ENCODE assay signal across 8 cellular contexts in genomic region chr17:8079291-8080207, GRCh38. TPM values are rescaled to one million over a fixed set of nuclear protein-coding genes. Genes with fewer than 3 reads are reported as not detected.
DNase-seq lines count a peak whose midpoint lies in the region; ATAC-seq and TF ChIP-seq lines count a peak whose summit lies in the region.

No MANE protein-coding gene starts in this region.

- H4K20me1 ChIP-seq in HCT116 (ENCODE audit: insufficient read depth), result no peaks in the 10 kb centered on the region

- in situ Hi-C loops in Caki2 (cut with HindIII; ENCODE audit: low pct_unique_long_range_greater_than_20kb, low sequenced_read_pairs), result no loop called here

- H2AFZ ChIP-seq in HCT116 (ENCODE audit: low read depth, low read length, poor library complexity, severe bottlenecking), result peak overlapping the region; percentile 52

- peak overlapping the region; percentile 68 to 81 for H3K4me3 ChIP-seq in HCT116 (replicated peaks in 1 of 2; ENCODE audit: low read depth in 1 of 2, low read length in 2 of 2)

- TF ChIP-seq RAD21 in HCT116 (IDR thresholded peaks at IDR 0.05; ENCODE audit: low read depth), result peak; percentile 79

- DNase-seq in Caki2 (ENCODE audit: low read depth) (peak; percentile 78), HCT116 (ENCODE audit: low read depth, low spot score) (peak; percentile 72), NCI-H2171 (lab: John Stamatoyannopoulos, UW) (peak; percentile 88), cerebellum (ENCODE audit: low spot score) (peak; percentile 87), kidney tubule cell (ENCODE audit: low spot score) (peak; percentile 75)
- peak; percentile 83 for DNase-seq in activated CD4-positive, CD25-positive, alpha-beta regulatory T cell treated with anti-CD3 and anti-CD28 coated beads, Interleukin-2, amount 50 U/mL, for 72 hours
- peak; percentile 54 to 77 (median 70) for DNase-seq in stimulated activated CD4-positive, alpha-beta T cell treated with anti-CD3 and anti-CD28 coated beads, Interleukin-1b, Interleukin-23, amount 100 ng/mL, for 24 hours (ENCODE audit: low read depth in 4 of 4, low spot score in 1 of 4)

- RAD21 ChIA-PET in HCT116 (lab: Charles Lee; ENCODE audit: low non-redundant PET in 1 of 2, low total read pairs in 2 of 2, uncharacterized antibody in 2 of 2, unreplicated experiment in 2 of 2), result interaction anchor here in 1 of 2 experiments (0.7 kb wide), 1 partner anchor 167 kb away, joined by 3 read pairs; no protein-coding TSS in a partner anchor

- intact Hi-C loops in HCT116 (cut with micrococcal nuclease), result loop anchor here (5.0 kb wide), 1 partner anchor 38 kb away; the partner anchor contains the start of gene ALOXE3

- H3K27ac ChIP-seq in HCT116 (ENCODE audit: low read depth, low read length), result peak overlapping the region; percentile 79

- H3K27me3 ChIP-seq in HCT116 (ENCODE audit: insufficient read depth, low read length), result no peaks in the 10 kb centered on the region

- H3K79me2 ChIP-seq in HCT116 (ENCODE audit: insufficient read depth, low read length), result peaks cover 4% of the 10 kb centered on the region; the same call in 1 of the 2 replicates

- peak; percentile 84 to 98 (median 86) for TF ChIP-seq CTCF in HCT116 (IDR thresholded peaks at IDR 0.05 in 2 of 3, conservative IDR thresholded peaks at IDR 0.05 in 1 of 3; ENCODE audit: borderline replicate concordance in 1 of 3, insufficient read depth in 1 of 3, low read depth in 2 of 3, low read length in 2 of 3)

- no peaks in the 10 kb centered on the region for H3K9me2 ChIP-seq in HCT116 (ENCODE audit: insufficient read depth)

- peak overlapping the region; percentile 96 for H3K4me2 ChIP-seq in HCT116 (ENCODE audit: low read length)

- ATAC-seq in HCT116 (peak; percentile 88), GM21576 (IDR thresholded peaks at IDR 0.05; ENCODE audit: unreplicated experiment) (no peak)

- H3K9ac ChIP-seq in HCT116 (ENCODE audit: low read length), result peak overlapping the region; percentile 75

- CTCF ChIA-PET in HCT116 (lab: Charles Lee), result interaction anchor here (0.6 to 1.9 kb wide), 18 partner anchors 8 to 148 kb away, joined by 3 to 13 read pairs (median 3); partner anchors contain the start of genes ALOX12B and AURKB

- POLR2A ChIA-PET in HCT116 (lab: Charles Lee), result interaction anchor here (0.5 to 1.5 kb wide), 3 partner anchors 9 to 305 kb away, joined by 4 to 7 read pairs (median 5); partner anchors contain the start of gene ALOX12B

- H3K36me3 ChIP-seq in HCT116 (ENCODE audit: control insufficient read depth in 1 of 2, insufficient read depth in 2 of 2, low read length in 2 of 2), result no peaks in the 10 kb centered on the region

- no peaks in the 10 kb centered on the region for H3K9me3 ChIP-seq in HCT116 (ENCODE audit: control insufficient read depth in 1 of 2, insufficient read depth in 1 of 2, low read depth in 1 of 2, low read length in 2 of 2)

- BruUV-seq in HCT116 (replicated peaks; lab: Mats Ljungman, UMichigan), result TSS peak; percentile 49

- no peak for TF ChIP-seq POLR2A in HCT116 (IDR thresholded peaks at IDR 0.05; ENCODE audit: borderline replicate concordance, extremely low read depth, insufficient read depth, insufficient read length)

- peaks cover 2 to 25% of the 10 kb centered on the region in 2 experiments; a peak in 3 of 4 replicates for H3K4me1 ChIP-seq in HCT116 (ENCODE audit: control insufficient read depth in 1 of 2, insufficient read depth in 2 of 2, low read length in 2 of 2)

TF ChIP-seq in HCT116, 20 proteins besides CTCF, POLR2A, EP300 and RAD21:
- TF ChIP-seq ATF3 (IDR thresholded peaks at IDR 0.05), result no peak
- TF ChIP-seq EGR1 (IDR thresholded peaks at IDR 0.05; ENCODE audit: low read depth), result no peak
- TF ChIP-seq YY1 (IDR thresholded peaks at IDR 0.05; ENCODE audit: extremely low read depth, insufficient replicate concordance, low read depth, low read length), result peak; percentile 70
- TF ChIP-seq REST (IDR thresholded peaks at IDR 0.05; ENCODE audit: low read depth), result no peak
- TF ChIP-seq JUND (IDR thresholded peaks at IDR 0.05), result no peak
- TF ChIP-seq ZNF274 (IDR thresholded peaks at IDR 0.05; ENCODE audit: low read depth, low read length), result no peak
- no peak for TF ChIP-seq SP1 (IDR thresholded peaks at IDR 0.05; ENCODE audit: low read depth)
- peak; percentile 77 for TF ChIP-seq MAX (IDR thresholded peaks at IDR 0.05)
- TF ChIP-seq ZBTB33 (IDR thresholded peaks at IDR 0.05; ENCODE audit: extremely low read depth, insufficient replicate concordance, low read length), result no peak
- peak; percentile 37 for TF ChIP-seq TCF7L2 (IDR thresholded peaks at IDR 0.05; ENCODE audit: borderline replicate concordance, extremely low read depth, insufficient read depth, insufficient read length)
- no peak for TF ChIP-seq ELF1 (IDR thresholded peaks at IDR 0.05; ENCODE audit: borderline replicate concordance, low read depth)
- no peak for TF ChIP-seq FOSL1 (IDR thresholded peaks at IDR 0.05; ENCODE audit: low read depth)
- TF ChIP-seq POLR2AphosphoS5 (IDR thresholded peaks at IDR 0.05; ENCODE audit: low read depth, low read length), result peak; percentile 52
- no peak for TF ChIP-seq CEBPB (IDR thresholded peaks at IDR 0.05; ENCODE audit: low read depth)
- no peak for TF ChIP-seq EZH2phosphoT487 (IDR thresholded peaks at IDR 0.05; ENCODE audit: borderline replicate concordance)
- TF ChIP-seq EZH2 (IDR thresholded peaks at IDR 0.05), result no peak
- peak; percentile 84; the same call in 1 of the 2 replicates for TF ChIP-seq ZFX (IDR thresholded peaks at IDR 0.05)
- no peak for TF ChIP-seq SRF (IDR thresholded peaks at IDR 0.05; ENCODE audit: low read depth)
- no peak for TF ChIP-seq SIN3A (IDR thresholded peaks at IDR 0.05; ENCODE audit: low read depth)
- peak; percentile 96 for TF ChIP-seq CBX3 (IDR thresholded peaks at IDR 0.05; ENCODE audit: low read depth)
TF ChIP-seq in HCT116: peak in this region for 6.

RNA-seq across cellular contexts. Expression of gene ALOX12B, which starts 8.0 kb away (rescaled TPM):
- 0.74 TPM in 1 of 2 replicates, not detected in the other for total RNA-seq in Caki2 (2014; rRNA removed; shearing (Covaris generic); ENCODE audit: low replicate concordance)
- total RNA-seq in HCT116 (2021; ENCODE audit: unreplicated experiment) (3.8 TPM), cerebellum (not detected)
- 3.8 and 4.7 TPM in 2 replicates for polyA plus RNA-seq in HCT116 (2012)

RNA-seq across cellular contexts. Expression of gene ALOXE3, which starts 38.8 kb away (rescaled TPM):
- not detected in 2 replicates for total RNA-seq in Caki2 (2014; rRNA removed; shearing (Covaris generic); ENCODE audit: low replicate concordance)
- total RNA-seq in HCT116 (2021; ENCODE audit: unreplicated experiment) (3.5 TPM), cerebellum (0.45 TPM)
- 4.4 and 4.8 TPM in 2 replicates for polyA plus RNA-seq in HCT116 (2012)

RNA-seq across cellular contexts. Expression of gene ALOX15B, which starts 40.7 kb away (rescaled TPM):
- not detected in 2 replicates for total RNA-seq in Caki2 (2014; rRNA removed; shearing (Covaris generic); ENCODE audit: low replicate concordance)
- total RNA-seq in HCT116 (2021; ENCODE audit: unreplicated experiment) (0.30 TPM), cerebellum (not detected)
- 0.01 and 0.07 TPM in 2 replicates for polyA plus RNA-seq in HCT116 (2012)

RNA-seq across cellular contexts. Expression of gene HES7, which starts 44.4 kb away (rescaled TPM):
- total RNA-seq in Caki2 (2014; rRNA removed; shearing (Covaris generic); ENCODE audit: low replicate concordance), result 5.3 TPM in 1 of 2 replicates, not detected in the other
- total RNA-seq in HCT116 (2021; ENCODE audit: unreplicated experiment) (0.61 TPM), cerebellum (0.73 TPM)
- 0.10 and 0.12 TPM in 2 replicates for polyA plus RNA-seq in HCT116 (2012)
